11 cellular contexts compared by ENCODE assay signal in genomic region chr5:158820891-158821290, GRCh38.
A peak's percentile ranks its signal among the peaks of the same experiment; 100 is the strongest.
DNase-seq lines count a peak whose midpoint lies in the region; ATAC-seq and TF ChIP-seq lines count a peak whose summit lies in the region.
"Had no signal": no experiment of that assay in that cellular context is flagged by ENCODE, and none has a peak within 500 bp of the region (broad histone marks: within the 10 kb centered on the region; RNA-seq: fewer than 3 reads in every experiment).

No MANE protein-coding gene starts in this region.

- peaks cover 6% of the 10 kb centered on the region for H3K36me3 Mint-ChIP-seq in activated naive CD8-positive, alpha-beta T cell treated with anti-CD3 and anti-CD28 coated beads for 36 hours

- no peak for TF ChIP-seq EP300 in stomach (IDR thresholded peaks at IDR 0.05)

- no peak overlapping the region; the same call in 1 of the 2 replicates for H3K4me3 ChIP-seq in GM12864 (ENCODE audit: low read depth, low read length)
- no peak overlapping the region for H3K4me3 ChIP-seq in smooth muscle cell
- H3K4me3 ChIP-seq in stomach = no peak overlapping the region

- H3K27me3 ChIP-seq in smooth muscle cell (ENCODE audit: low read depth) (no peaks in the 10 kb centered on the region), stomach (no peaks in the 10 kb centered on the region)

- TF ChIP-seq CTCF in GM12864 (IDR thresholded peaks at IDR 0.05; ENCODE audit: low read depth, low read length, missing control alignments) = no peak
- no peak for TF ChIP-seq CTCF in smooth muscle cell (IDR thresholded peaks at IDR 0.05; ENCODE audit: borderline replicate concordance, insufficient read depth, poor library complexity, severe bottlenecking)
- no peak for TF ChIP-seq CTCF in stomach (IDR thresholded peaks at IDR 0.05)

- H3K79me2 ChIP-seq in smooth muscle cell (ENCODE audit: low read depth) = no peaks in the 10 kb centered on the region

- peaks cover 30% of the 10 kb centered on the region for H3K4me1 Mint-ChIP-seq in activated naive CD8-positive, alpha-beta T cell treated with anti-CD3 and anti-CD28 coated beads for 36 hours

- H3K27ac ChIP-seq in smooth muscle cell (ENCODE audit: low read depth) = no peak overlapping the region
- no peak overlapping the region for H3K27ac ChIP-seq in stomach

- H3K4me2 ChIP-seq in smooth muscle cell = no peak overlapping the region

- no peak overlapping the region for H3K4me3 Mint-ChIP-seq in activated naive CD8-positive, alpha-beta T cell treated with anti-CD3 and anti-CD28 coated beads for 36 hours
- H3K4me3 Mint-ChIP-seq: CD4-positive, alpha-beta memory T cell had no signal

- no peaks in the 10 kb centered on the region for H3K36me3 ChIP-seq in smooth muscle cell (ENCODE audit: low read depth)
- H3K36me3 ChIP-seq in stomach = no peaks in the 10 kb centered on the region

- H4K20me1 ChIP-seq in smooth muscle cell (ENCODE audit: low read depth) = no peaks in the 10 kb centered on the region

- H2AFZ ChIP-seq in smooth muscle cell (ENCODE audit: low read depth) = no peak overlapping the region

- H3F3A ChIP-seq in smooth muscle cell (ENCODE audit: low read depth) = no peaks in the 10 kb centered on the region

- H3K9me3 Mint-ChIP-seq in activated naive CD8-positive, alpha-beta T cell treated with anti-CD3 and anti-CD28 coated beads for 36 hours = peaks cover 9% of the 10 kb centered on the region

- no peaks in the 10 kb centered on the region for H3K27me3 Mint-ChIP-seq in activated naive CD8-positive, alpha-beta T cell treated with anti-CD3 and anti-CD28 coated beads for 36 hours

- H3K4me1 ChIP-seq in smooth muscle cell (ENCODE audit: low read depth) (peaks cover 7% of the 10 kb centered on the region), stomach (no peaks in the 10 kb centered on the region)

- ATAC-seq in GM19455 (IDR thresholded peaks at IDR 0.05; ENCODE audit: unreplicated experiment) (peak; percentile 38), HG03045 (IDR thresholded peaks at IDR 0.05; ENCODE audit: unreplicated experiment) (peak; percentile 36), HG03442 (IDR thresholded peaks at IDR 0.05; ENCODE audit: unreplicated experiment) (no peak)
- ATAC-seq: right cardiac atrium had no signal

- H3K9ac ChIP-seq in smooth muscle cell (ENCODE audit: low read depth) = no peak overlapping the region

- intact Hi-C loops in stomach (cut with DNase I; ENCODE audit: low total_unique reads) = no loop called here

- DNase-seq in GM12864 (ENCODE audit: low read depth) (peak; percentile 29), smooth muscle cell (lab: John Stamatoyannopoulos, UW; ENCODE audit: unreplicated experiment) (no peak), NCI-H2029 treated with DMSO at 0.1 percent for 48 hours (lab: John Stamatoyannopoulos, UW) (no peak), stomach (no peak)
- no peak for DNase-seq in activated naive CD8-positive, alpha-beta T cell treated with anti-CD3 and anti-CD28 coated beads for 36 hours
- DNase-seq: CD4-positive, alpha-beta memory T cell; KG1; right cardiac atrium had no signal

- WGBS in smooth muscle cell (ENCODE audit: low lambda C conversion rate) = 84% methylated on average over 3 of the region's 3 CpGs
- 75 to 89% (median 83%) methylated on average over 3 of the region's 3 CpGs for WGBS in stomach, 5 donors

- no peak for TF ChIP-seq POLR2A in stomach (IDR thresholded peaks at IDR 0.05)

- H3K9me3 ChIP-seq in smooth muscle cell (replicated peaks; ENCODE audit: low read depth) (no peaks in the 10 kb centered on the region), stomach (peaks cover 0 to 5% (median 0%) of the 10 kb centered on the region in 4 donors)

- peak overlapping the region; percentile 82 for H3K27ac Mint-ChIP-seq in activated naive CD8-positive, alpha-beta T cell treated with anti-CD3 and anti-CD28 coated beads for 36 hours
- H3K27ac Mint-ChIP-seq: CD4-positive, alpha-beta memory T cell had no signal
